Comparison of ENCODE assay signal across 9 cellular contexts in genomic region chr3:165254812-165255211, GRCh38. TPM values are rescaled to one million over a fixed set of nuclear protein-coding genes. Genes with fewer than 3 reads are reported as not detected.
DNase-seq lines count a peak whose midpoint lies in the region; ATAC-seq and TF ChIP-seq lines count a peak whose summit lies in the region.
"Had no signal": no experiment of that assay in that cellular context is flagged by ENCODE, and none has a peak within 500 bp of the region (broad histone marks: within the 10 kb centered on the region; RNA-seq: fewer than 3 reads in every experiment).

No MANE protein-coding gene starts in this region.

- no peak overlapping the region for H2BK15ac ChIP-seq in neuronal stem cell (ENCODE audit: low read length)

- no peak overlapping the region for H4K91ac ChIP-seq in neuronal stem cell (ENCODE audit: low read depth, low read length, poor library complexity)

- H3K14ac ChIP-seq in neuronal stem cell (ENCODE audit: low read length), result no peak overlapping the region

- no peak overlapping the region for H3K18ac ChIP-seq in neuronal stem cell (ENCODE audit: low read length)

- H3K4me2 ChIP-seq in neuronal stem cell (ENCODE audit: insufficient read depth, low read length, poor library complexity, severe bottlenecking), result no peak overlapping the region

- no peak overlapping the region for H3K23ac ChIP-seq in neuronal stem cell (ENCODE audit: low read depth, low read length, poor library complexity)

- no peak overlapping the region for H2BK12ac ChIP-seq in neuronal stem cell (ENCODE audit: low read length)

- H3K27me3 ChIP-seq in H7 (ENCODE audit: control insufficient read depth, insufficient read depth, low read length) (no peaks in the 10 kb centered on the region), neuronal stem cell (ENCODE audit: control insufficient read depth in 3 of 3, insufficient read depth in 3 of 3, low read depth in 1 of 3, low read length in 3 of 3) (no peaks in the 10 kb centered on the region)

- H3K36me3 ChIP-seq in H7 (replicated peaks; ENCODE audit: control insufficient read depth, insufficient read depth, low read length), result no peaks in the 10 kb centered on the region
- no peaks in the 10 kb centered on the region for H3K36me3 ChIP-seq in neuronal stem cell (replicated peaks in 1 of 2; ENCODE audit: control insufficient read depth in 2 of 2, insufficient read depth in 2 of 2, low read length in 2 of 2)

- H3K9me3 ChIP-seq in neuronal stem cell (replicated peaks in 1 of 2; ENCODE audit: control insufficient read depth in 2 of 2, insufficient read depth in 1 of 2, low read depth in 1 of 2, low read length in 2 of 2), result no peaks in the 10 kb centered on the region

- H3K79me1 ChIP-seq in neuronal stem cell (ENCODE audit: low read depth, low read length), result no peaks in the 10 kb centered on the region

- H2BK5ac ChIP-seq in neuronal stem cell (ENCODE audit: low read length), result no peak overlapping the region

- no peaks in the 10 kb centered on the region for H3K4me1 ChIP-seq in neuronal stem cell (ENCODE audit: control insufficient read depth in 2 of 2, insufficient read depth in 1 of 2, low read depth in 1 of 2, low read length in 2 of 2)

- H2AK5ac ChIP-seq in neuronal stem cell (ENCODE audit: low read depth, low read length), result no peak overlapping the region

- no peak overlapping the region for H3K27ac ChIP-seq in neuronal stem cell (replicated peaks; ENCODE audit: low read length)

- DNase-seq in H7, result peak; percentile 2
- DNase-seq in NCI-H345 (lab: John Stamatoyannopoulos, UW), result peak; percentile 33
- DNase-seq in cardiac fibroblast (ENCODE audit: low read depth in 2 of 2), result peak; percentile 25 to 45
- DNase-seq in neuronal stem cell (ENCODE audit: low spot score), result peak; percentile 33
- DNase-seq in activated naive CD4-positive, alpha-beta T cell (lab: John Stamatoyannopoulos, UW), result no peak
- DNase-seq in stimulated activated CD4-positive, alpha-beta T cell treated with anti-CD3 and anti-CD28 coated beads, Interleukin-4, amount 100 ng/mL, for 4 hours, result no peak
- DNase-seq: activated CD8-positive, alpha-beta memory T cell treated with anti-CD3 and anti-CD28 coated beads for 24 hours had no signal

- WGBS in neuronal stem cell (ENCODE audit: extremely low coverage in 2 of 2, insufficient read length in 2 of 2, insufficient replicate concordance in 1 of 2), 2 donors, result no CpG with 5 or more reads among the region's 1 CpG

- TF ChIP-seq CTCF in cardiac fibroblast (IDR thresholded peaks at IDR 0.05; ENCODE audit: low read depth, low read length), result no peak

- H3K9ac ChIP-seq in neuronal stem cell (ENCODE audit: low read depth, low read length, poor library complexity), result no peak overlapping the region

- H2BK120ac ChIP-seq in neuronal stem cell (ENCODE audit: low read depth, low read length), result no peak overlapping the region

- no peak overlapping the region for H3K4ac ChIP-seq in neuronal stem cell (ENCODE audit: low read length)

- H3K4me3 ChIP-seq in H7 (ENCODE audit: insufficient read depth, low read depth, low read length) (no peak overlapping the region), cardiac fibroblast (replicated peaks in 1 of 2; ENCODE audit: low read depth in 2 of 2, low read length in 2 of 2) (no peak overlapping the region), neuronal stem cell (ENCODE audit: low read length in 2 of 2) (no peak overlapping the region)

- no peak overlapping the region for H4K8ac ChIP-seq in neuronal stem cell (ENCODE audit: low read depth, low read length)

- no peak overlapping the region for H2AFZ ChIP-seq in neuronal stem cell (ENCODE audit: low read length)

- ATAC-seq in HG02981 (IDR thresholded peaks at IDR 0.05; ENCODE audit: unreplicated experiment) (no peak), HG02870 (IDR thresholded peaks at IDR 0.05; ENCODE audit: unreplicated experiment) (no peak)

RNA-seq across cellular contexts. Expression of gene SLITRK3, which starts 58.6 kb away (rescaled TPM):
- total RNA-seq in H7 (2014; rRNA removed; shearing (Covaris generic)), result 0.04 and 0.07 TPM in 2 replicates
- 3.5 TPM for polyA plus RNA-seq in neuronal stem cell (2013, experiment 1 of 2)
- 3.8 TPM for polyA plus RNA-seq in neuronal stem cell (2013, experiment 2 of 2)

Comparison
In these comparisons a context has a peak if more than half of its experiments do, and no peak if none do; other contexts are left out.
1. DNase-seq: peak in H7 (single experiment), NCI-H345 (single experiment), cardiac fibroblast (2 of 2) and neuronal stem cell (single experiment); none in activated naive CD4-positive, alpha-beta T cell (0 of 4) and stimulated activated CD4-positive, alpha-beta T cell treated with anti-CD3 and anti-CD28 coated beads, Interleukin-4, amount 100 ng/mL, for 4 hours (0 of 2).